Comparison of ENCODE assay signal across 1 cellular context in the genomic region with DNA sequence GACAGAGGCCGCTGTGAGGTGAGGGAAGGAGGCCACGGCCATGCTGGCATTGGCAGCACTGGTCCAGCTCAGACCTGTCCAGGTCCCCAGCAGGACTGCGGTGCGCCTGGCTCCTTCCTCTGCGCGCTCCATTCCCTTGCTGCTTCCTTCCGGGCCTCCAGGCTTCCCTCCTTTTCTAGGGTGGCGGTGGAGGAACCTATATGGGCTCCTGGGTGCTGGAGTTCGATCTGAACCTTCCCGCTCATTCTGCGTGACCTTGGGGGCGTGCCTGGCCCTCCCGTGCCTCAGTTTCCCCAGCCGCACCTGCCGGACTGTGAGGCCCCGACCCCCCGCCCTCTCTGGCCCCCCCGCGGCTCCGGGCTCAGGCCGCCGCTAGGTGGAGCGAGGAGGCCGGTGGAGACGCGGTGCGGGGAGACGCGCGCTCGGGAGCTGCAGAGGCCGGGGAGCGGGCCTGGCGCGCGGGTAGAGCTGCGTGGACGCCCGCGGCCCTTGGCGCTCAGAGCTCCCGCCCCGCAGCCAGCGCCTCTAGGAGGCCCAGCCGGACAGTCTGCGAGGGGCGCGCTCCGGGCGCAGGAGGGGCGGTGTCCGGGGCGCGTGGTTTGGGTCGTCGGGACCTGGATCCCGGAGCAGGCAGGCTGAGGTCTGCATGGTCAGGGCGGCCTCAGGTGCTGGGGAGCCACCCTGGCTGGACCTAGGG.
TF ChIP-seq lines count a peak whose summit lies in the region.

No MANE protein-coding gene starts in this region.

TF ChIP-seq in HepG2, 621 proteins besides CTCF, POLR2A, EP300 and RAD21 (continued from another document and continues in another):
- TF ChIP-seq, protein P1, sequence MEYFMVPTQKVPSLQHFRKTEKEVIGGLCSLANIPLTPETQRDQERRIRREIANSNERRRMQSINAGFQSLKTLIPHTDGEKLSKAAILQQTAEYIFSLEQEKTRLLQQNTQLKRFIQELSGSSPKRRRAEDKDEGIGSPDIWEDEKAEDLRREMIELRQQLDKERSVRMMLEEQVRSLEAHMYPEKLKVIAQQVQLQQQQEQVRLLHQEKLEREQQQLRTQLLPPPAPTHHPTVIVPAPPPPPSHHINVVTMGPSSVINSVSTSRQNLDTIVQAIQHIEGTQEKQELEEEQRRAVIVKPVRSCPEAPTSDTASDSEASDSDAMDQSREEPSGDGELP (IDR thresholded peaks at IDR 0.05; ENCODE audit: borderline replicate concordance, low read depth), result no peak
- TF ChIP-seq NFATC3 (CRISPR knock-in tag; IDR thresholded peaks at IDR 0.05), result no peak
- TF ChIP-seq, protein P2, sequence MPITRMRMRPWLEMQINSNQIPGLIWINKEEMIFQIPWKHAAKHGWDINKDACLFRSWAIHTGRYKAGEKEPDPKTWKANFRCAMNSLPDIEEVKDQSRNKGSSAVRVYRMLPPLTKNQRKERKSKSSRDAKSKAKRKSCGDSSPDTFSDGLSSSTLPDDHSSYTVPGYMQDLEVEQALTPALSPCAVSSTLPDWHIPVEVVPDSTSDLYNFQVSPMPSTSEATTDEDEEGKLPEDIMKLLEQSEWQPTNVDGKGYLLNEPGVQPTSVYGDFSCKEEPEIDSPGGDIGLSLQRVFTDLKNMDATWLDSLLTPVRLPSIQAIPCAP (CRISPR knock-in tag; IDR thresholded peaks at IDR 0.05; ENCODE audit: low read depth), result no peak
- TF ChIP-seq, protein P3, sequence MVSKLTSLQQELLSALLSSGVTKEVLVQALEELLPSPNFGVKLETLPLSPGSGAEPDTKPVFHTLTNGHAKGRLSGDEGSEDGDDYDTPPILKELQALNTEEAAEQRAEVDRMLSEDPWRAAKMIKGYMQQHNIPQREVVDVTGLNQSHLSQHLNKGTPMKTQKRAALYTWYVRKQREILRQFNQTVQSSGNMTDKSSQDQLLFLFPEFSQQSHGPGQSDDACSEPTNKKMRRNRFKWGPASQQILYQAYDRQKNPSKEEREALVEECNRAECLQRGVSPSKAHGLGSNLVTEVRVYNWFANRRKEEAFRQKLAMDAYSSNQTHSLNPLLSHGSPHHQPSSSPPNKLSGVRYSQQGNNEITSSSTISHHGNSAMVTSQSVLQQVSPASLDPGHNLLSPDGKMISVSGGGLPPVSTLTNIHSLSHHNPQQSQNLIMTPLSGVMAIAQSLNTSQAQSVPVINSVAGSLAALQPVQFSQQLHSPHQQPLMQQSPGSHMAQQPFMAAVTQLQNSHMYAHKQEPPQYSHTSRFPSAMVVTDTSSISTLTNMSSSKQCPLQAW (CRISPR knock-in tag; IDR thresholded peaks at IDR 0.05), result no peak
- TF ChIP-seq, protein P4, sequence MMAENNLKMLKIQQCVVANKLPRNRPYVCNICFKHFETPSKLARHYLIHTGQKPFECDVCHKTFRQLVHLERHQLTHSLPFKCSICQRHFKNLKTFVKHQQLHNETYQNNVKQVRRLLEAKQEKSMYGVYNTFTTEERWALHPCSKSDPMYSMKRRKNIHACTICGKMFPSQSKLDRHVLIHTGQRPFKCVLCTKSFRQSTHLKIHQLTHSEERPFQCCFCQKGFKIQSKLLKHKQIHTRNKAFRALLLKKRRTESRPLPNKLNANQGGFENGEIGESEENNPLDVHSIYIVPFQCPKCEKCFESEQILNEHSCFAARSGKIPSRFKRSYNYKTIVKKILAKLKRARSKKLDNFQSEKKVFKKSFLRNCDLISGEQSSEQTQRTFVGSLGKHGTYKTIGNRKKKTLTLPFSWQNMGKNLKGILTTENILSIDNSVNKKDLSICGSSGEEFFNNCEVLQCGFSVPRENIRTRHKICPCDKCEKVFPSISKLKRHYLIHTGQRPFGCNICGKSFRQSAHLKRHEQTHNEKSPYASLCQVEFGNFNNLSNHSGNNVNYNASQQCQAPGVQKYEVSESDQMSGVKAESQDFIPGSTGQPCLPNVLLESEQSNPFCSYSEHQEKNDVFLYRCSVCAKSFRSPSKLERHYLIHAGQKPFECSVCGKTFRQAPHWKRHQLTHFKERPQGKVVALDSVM (CRISPR knock-in tag; IDR thresholded peaks at IDR 0.05), result peak; percentile 63; the same call in 1 of the 2 replicates
- TF ChIP-seq, protein P5, sequence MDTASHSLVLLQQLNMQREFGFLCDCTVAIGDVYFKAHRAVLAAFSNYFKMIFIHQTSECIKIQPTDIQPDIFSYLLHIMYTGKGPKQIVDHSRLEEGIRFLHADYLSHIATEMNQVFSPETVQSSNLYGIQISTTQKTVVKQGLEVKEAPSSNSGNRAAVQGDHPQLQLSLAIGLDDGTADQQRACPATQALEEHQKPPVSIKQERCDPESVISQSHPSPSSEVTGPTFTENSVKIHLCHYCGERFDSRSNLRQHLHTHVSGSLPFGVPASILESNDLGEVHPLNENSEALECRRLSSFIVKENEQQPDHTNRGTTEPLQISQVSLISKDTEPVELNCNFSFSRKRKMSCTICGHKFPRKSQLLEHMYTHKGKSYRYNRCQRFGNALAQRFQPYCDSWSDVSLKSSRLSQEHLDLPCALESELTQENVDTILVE (CRISPR knock-in tag; IDR thresholded peaks at IDR 0.05), result 0 out of 2 replicates have a peak, but pooled peaks have one; percentile 38
- no peak for TF ChIP-seq HNRNPLL (IDR thresholded peaks at IDR 0.05; ENCODE audit: low read depth, low read length, poor library complexity, severe bottlenecking)
- TF ChIP-seq ZSCAN30 (CRISPR knock-in tag; IDR thresholded peaks at IDR 0.05), result no peak
- TF ChIP-seq XRCC5 (optimal IDR thresholded peaks at IDR 0.05; ENCODE audit: low read length), result peak; percentile 19
- TF ChIP-seq TBL1XR1 (IDR thresholded peaks at IDR 0.05; ENCODE audit: borderline replicate concordance, low read length, partially characterized antibody), result no peak
- no peak for TF ChIP-seq RFX3 (CRISPR knock-in tag; IDR thresholded peaks at IDR 0.05)
- TF ChIP-seq ZNF572 (CRISPR knock-in tag; IDR thresholded peaks at IDR 0.05), result no peak
- TF ChIP-seq ISX (CRISPR knock-in tag; conservative IDR thresholded peaks at IDR 0.05), result no peak
- no peak; the same call in 1 of the 2 replicates for TF ChIP-seq KDM1A (CRISPR knock-in tag; IDR thresholded peaks at IDR 0.05)
- TF ChIP-seq, protein P6, sequence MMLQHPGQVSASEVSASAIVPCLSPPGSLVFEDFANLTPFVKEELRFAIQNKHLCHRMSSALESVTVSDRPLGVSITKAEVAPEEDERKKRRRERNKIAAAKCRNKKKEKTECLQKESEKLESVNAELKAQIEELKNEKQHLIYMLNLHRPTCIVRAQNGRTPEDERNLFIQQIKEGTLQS (CRISPR knock-in tag; IDR thresholded peaks at IDR 0.05), result peak; percentile 28; the same call in 1 of the 2 replicates
- TF ChIP-seq, protein P7, sequence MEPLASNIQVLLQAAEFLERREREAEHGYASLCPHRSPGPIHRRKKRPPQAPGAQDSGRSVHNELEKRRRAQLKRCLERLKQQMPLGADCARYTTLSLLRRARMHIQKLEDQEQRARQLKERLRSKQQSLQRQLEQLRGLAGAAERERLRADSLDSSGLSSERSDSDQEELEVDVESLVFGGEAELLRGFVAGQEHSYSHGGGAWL (CRISPR knock-in tag; IDR thresholded peaks at IDR 0.05), result no peak
- TF ChIP-seq LCORL (IDR thresholded peaks at IDR 0.05), result no peak
- TF ChIP-seq LCORL (CRISPR knock-in tag; IDR thresholded peaks at IDR 0.05), result no peak
- TF ChIP-seq CHD4 (IDR thresholded peaks at IDR 0.05; ENCODE audit: borderline replicate concordance, low read length), result no peak
- TF ChIP-seq TP53 (CRISPR knock-in tag; conservative IDR thresholded peaks at IDR 0.05), result no peak
- TF ChIP-seq NR2F1 (CRISPR knock-in tag; IDR thresholded peaks at IDR 0.05), result no peak
- no peak for TF ChIP-seq GTF2F1 (IDR thresholded peaks at IDR 0.05; ENCODE audit: low read length)
- TF ChIP-seq, protein P8, sequence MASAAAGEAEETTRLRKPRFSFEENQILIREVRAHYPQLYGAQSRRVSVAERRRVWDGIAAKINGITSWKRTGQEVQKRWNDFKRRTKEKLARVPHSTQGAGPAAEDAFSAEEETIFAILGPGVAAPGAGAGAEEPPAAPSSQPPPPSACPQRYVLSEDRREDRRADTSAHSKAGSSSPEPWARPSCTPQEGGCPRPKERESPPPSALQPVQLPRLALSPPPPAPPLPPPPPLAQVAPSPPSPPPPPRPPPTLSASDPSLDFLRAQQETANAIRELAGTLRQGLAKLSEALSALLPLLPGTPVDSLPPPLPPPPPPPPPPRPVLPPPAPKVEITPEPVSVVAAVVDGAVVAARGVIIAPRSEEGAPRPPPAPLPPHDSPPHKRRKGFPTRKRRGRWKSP (CRISPR knock-in tag; IDR thresholded peaks at IDR 0.05), result no peak
- TF ChIP-seq, protein P9, sequence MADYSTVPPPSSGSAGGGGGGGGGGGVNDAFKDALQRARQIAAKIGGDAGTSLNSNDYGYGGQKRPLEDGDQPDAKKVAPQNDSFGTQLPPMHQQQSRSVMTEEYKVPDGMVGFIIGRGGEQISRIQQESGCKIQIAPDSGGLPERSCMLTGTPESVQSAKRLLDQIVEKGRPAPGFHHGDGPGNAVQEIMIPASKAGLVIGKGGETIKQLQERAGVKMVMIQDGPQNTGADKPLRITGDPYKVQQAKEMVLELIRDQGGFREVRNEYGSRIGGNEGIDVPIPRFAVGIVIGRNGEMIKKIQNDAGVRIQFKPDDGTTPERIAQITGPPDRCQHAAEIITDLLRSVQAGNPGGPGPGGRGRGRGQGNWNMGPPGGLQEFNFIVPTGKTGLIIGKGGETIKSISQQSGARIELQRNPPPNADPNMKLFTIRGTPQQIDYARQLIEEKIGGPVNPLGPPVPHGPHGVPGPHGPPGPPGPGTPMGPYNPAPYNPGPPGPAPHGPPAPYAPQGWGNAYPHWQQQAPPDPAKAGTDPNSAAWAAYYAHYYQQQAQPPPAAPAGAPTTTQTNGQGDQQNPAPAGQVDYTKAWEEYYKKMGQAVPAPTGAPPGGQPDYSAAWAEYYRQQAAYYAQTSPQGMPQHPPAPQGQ (CRISPR knock-in tag; IDR thresholded peaks at IDR 0.05; ENCODE audit: borderline replicate concordance), result no peak
- TF ChIP-seq CENPT (CRISPR knock-in tag; IDR thresholded peaks at IDR 0.05; ENCODE audit: low read depth), result 0 out of 2 replicates have a peak, but pooled peaks have one; percentile 55
- TF ChIP-seq ZFP90 (CRISPR knock-in tag; IDR thresholded peaks at IDR 0.05; ENCODE audit: borderline replicate concordance), result no peak
- TF ChIP-seq, protein P10, sequence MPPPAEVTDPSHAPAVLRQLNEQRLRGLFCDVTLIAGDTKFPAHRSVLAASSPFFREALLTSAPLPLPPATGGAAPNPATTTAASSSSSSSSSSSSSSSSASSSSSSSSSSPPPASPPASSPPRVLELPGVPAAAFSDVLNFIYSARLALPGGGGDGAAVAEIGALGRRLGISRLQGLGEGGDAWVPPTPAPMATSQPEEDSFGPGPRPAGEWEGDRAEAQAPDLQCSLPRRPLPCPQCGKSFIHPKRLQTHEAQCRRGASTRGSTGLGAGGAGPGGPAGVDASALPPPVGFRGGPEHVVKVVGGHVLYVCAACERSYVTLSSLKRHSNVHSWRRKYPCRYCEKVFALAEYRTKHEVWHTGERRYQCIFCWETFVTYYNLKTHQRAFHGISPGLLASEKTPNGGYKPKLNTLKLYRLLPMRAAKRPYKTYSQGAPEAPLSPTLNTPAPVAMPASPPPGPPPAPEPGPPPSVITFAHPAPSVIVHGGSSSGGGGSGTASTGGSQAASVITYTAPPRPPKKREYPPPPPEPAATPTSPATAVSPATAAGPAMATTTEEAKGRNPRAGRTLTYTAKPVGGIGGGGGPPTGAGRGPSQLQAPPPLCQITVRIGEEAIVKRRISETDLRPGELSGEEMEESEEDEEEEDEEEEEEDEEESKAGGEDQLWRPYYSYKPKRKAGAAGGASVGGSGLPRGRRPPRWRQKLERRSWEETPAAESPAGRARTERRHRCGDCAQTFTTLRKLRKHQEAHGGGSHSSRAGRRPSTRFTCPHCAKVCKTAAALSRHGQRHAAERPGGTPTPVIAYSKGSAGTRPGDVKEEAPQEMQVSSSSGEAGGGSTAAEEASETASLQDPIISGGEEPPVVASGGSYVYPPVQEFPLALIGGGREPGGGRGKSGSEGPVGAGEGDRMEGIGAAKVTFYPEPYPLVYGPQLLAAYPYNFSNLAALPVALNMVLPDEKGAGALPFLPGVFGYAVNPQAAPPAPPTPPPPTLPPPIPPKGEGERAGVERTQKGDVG (CRISPR knock-in tag; IDR thresholded peaks at IDR 0.05; ENCODE audit: borderline replicate concordance), result no peak
- no peak for TF ChIP-seq ZNF138 (CRISPR knock-in tag; IDR thresholded peaks at IDR 0.05; ENCODE audit: low read depth)
- TF ChIP-seq CHCHD3 (CRISPR knock-in tag; IDR thresholded peaks at IDR 0.05), result no peak
- TF ChIP-seq, protein P11, sequence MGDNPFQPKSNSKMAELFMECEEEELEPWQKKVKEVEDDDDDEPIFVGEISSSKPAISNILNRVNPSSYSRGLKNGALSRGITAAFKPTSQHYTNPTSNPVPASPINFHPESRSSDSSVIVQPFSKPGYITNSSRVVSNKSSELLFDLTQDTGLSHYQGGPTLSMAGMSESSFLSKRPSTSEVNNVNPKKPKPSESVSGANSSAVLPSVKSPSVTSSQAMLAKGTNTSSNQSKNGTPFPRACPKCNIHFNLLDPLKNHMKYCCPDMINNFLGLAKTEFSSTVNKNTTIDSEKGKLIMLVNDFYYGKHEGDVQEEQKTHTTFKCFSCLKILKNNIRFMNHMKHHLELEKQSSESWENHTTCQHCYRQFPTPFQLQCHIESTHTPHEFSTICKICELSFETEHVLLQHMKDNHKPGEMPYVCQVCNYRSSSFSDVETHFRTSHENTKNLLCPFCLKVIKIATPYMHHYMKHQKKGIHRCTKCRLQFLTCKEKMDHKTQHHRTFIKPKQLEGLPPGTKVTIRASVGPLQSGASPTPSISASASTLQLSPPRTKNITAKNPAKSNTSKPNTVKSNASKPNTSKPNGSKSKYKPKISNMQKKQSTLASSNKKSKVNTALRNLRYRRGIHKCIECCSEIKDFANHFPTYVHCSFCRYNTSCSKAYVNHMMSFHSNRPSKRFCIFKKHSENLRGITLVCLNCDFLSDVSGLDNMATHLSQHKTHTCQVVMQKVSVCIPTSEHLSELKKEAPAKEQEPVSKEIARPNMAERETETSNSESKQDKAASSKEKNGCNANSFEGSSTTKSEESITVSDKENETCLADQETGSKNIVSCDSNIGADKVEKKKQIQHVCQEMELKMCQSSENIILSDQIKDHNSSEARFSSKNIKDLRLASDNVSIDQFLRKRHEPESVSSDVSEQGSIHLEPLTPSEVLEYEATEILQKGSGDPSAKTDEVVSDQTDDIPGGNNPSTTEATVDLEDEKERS (CRISPR knock-in tag; IDR thresholded peaks at IDR 0.05), result no peak
- TF ChIP-seq, protein P12, sequence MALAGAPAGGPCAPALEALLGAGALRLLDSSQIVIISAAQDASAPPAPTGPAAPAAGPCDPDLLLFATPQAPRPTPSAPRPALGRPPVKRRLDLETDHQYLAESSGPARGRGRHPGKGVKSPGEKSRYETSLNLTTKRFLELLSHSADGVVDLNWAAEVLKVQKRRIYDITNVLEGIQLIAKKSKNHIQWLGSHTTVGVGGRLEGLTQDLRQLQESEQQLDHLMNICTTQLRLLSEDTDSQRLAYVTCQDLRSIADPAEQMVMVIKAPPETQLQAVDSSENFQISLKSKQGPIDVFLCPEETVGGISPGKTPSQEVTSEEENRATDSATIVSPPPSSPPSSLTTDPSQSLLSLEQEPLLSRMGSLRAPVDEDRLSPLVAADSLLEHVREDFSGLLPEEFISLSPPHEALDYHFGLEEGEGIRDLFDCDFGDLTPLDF (CRISPR knock-in tag; IDR thresholded peaks at IDR 0.05), result no peak
- TF ChIP-seq, protein P13, sequence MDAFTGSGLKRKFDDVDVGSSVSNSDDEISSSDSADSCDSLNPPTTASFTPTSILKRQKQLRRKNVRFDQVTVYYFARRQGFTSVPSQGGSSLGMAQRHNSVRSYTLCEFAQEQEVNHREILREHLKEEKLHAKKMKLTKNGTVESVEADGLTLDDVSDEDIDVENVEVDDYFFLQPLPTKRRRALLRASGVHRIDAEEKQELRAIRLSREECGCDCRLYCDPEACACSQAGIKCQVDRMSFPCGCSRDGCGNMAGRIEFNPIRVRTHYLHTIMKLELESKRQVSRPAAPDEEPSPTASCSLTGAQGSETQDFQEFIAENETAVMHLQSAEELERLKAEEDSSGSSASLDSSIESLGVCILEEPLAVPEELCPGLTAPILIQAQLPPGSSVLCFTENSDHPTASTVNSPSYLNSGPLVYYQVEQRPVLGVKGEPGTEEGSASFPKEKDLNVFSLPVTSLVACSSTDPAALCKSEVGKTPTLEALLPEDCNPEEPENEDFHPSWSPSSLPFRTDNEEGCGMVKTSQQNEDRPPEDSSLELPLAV (CRISPR knock-in tag; conservative IDR thresholded peaks at IDR 0.05; ENCODE audit: low read depth), result no peak
- peak; percentile 11 for TF ChIP-seq SKI (IDR thresholded peaks at IDR 0.05; ENCODE audit: partially characterized antibody)
- no peak for TF ChIP-seq U2AF2 (IDR thresholded peaks at IDR 0.05; ENCODE audit: low read depth, low read length)
